Comparison of ENCODE assay signal across 21 cellular contexts in genomic region chr2:101179982-101180381, GRCh38. TPM values are rescaled to one million over a fixed set of nuclear protein-coding genes. Genes with fewer than 3 reads are reported as not detected.
DNase-seq lines count a peak whose midpoint lies in the region; ATAC-seq and TF ChIP-seq lines count a peak whose summit lies in the region.
"Had no signal": no experiment of that assay in that cellular context is flagged by ENCODE, and none has a peak within 500 bp of the region (broad histone marks: within the 10 kb centered on the region; RNA-seq: fewer than 3 reads in every experiment).

No MANE protein-coding gene starts in this region.

- CTCF ChIA-PET in CD4-positive, alpha-beta memory T cell (lab: Charles Lee; ENCODE audit: partially characterized antibody): no interaction called here

- H3K4me3 ChIP-seq in ascending aorta: no peak overlapping the region
- no peak overlapping the region for H3K4me3 ChIP-seq in CD4-positive, alpha-beta memory T cell (ENCODE audit: low read length in 2 of 2)
- H3K4me3 ChIP-seq: gastrocnemius medialis had no signal

- peaks cover 0 to 3% of the 10 kb centered on the region in 2 donors for H3K4me1 ChIP-seq in ascending aorta
- H3K4me1 ChIP-seq in CD4-positive, alpha-beta memory T cell (ENCODE audit: insufficient read depth, low read length): no peaks in the 10 kb centered on the region
- H3K4me1 ChIP-seq: gastrocnemius medialis had no signal

- H3K9me3 ChIP-seq in ascending aorta: no peaks in the 10 kb centered on the region
- H3K9me3 ChIP-seq in CD4-positive, alpha-beta memory T cell (ENCODE audit: control insufficient read depth in 1 of 2, low read length in 2 of 2): no peaks in the 10 kb centered on the region
- H3K9me3 ChIP-seq: gastrocnemius medialis had no signal

- H3K4me3 Mint-ChIP-seq in CD4-positive, alpha-beta memory T cell: no peak overlapping the region
- H3K4me3 Mint-ChIP-seq: activated naive CD4-positive, alpha-beta T cell treated with anti-CD3 and anti-CD28 coated beads, Interleukin-2, amount 50 U/mL, for 24 hours; HFFc6 had no signal

- intact Hi-C loops in ascending aorta (cut with DNase I): no loop called here
- intact Hi-C loops in CD4-positive, alpha-beta memory T cell (cut with micrococcal nuclease): no loop called here

- no peaks in the 10 kb centered on the region for H3K36me3 ChIP-seq in ascending aorta
- no peaks in the 10 kb centered on the region for H3K36me3 ChIP-seq in CD4-positive, alpha-beta memory T cell (ENCODE audit: insufficient read depth, low read length)
- H3K36me3 ChIP-seq: gastrocnemius medialis had no signal

- H3K9me3 Mint-ChIP-seq in CD4-positive, alpha-beta memory T cell: no peaks in the 10 kb centered on the region
- H3K9me3 Mint-ChIP-seq: activated naive CD4-positive, alpha-beta T cell treated with anti-CD3 and anti-CD28 coated beads, Interleukin-2, amount 50 U/mL, for 24 hours; HFFc6 had no signal

- no peak for ATAC-seq in HG03432 (IDR thresholded peaks at IDR 0.05; ENCODE audit: unreplicated experiment)
- ATAC-seq: esophagus mucosa had no signal

- no peaks in the 10 kb centered on the region for H3K36me3 Mint-ChIP-seq in CD4-positive, alpha-beta memory T cell
- H3K36me3 Mint-ChIP-seq: activated naive CD4-positive, alpha-beta T cell treated with anti-CD3 and anti-CD28 coated beads, Interleukin-2, amount 50 U/mL, for 24 hours had no signal

- H3K4me1 Mint-ChIP-seq in CD4-positive, alpha-beta memory T cell: no peaks in the 10 kb centered on the region

- H3K27ac Mint-ChIP-seq in CD4-positive, alpha-beta memory T cell: peak overlapping the region in 1 of 7 donors; percentile 25
- H3K27ac Mint-ChIP-seq: activated naive CD4-positive, alpha-beta T cell treated with anti-CD3 and anti-CD28 coated beads, Interleukin-2, amount 50 U/mL, for 24 hours; HFFc6 had no signal

- peak; percentile 85 for DNase-seq in CD1c-positive myeloid dendritic cell (ENCODE audit: extremely low spot score)
- DNase-seq in NCI-H69 (lab: John Stamatoyannopoulos, UW): peak; percentile 5
- peak; percentile 11 for DNase-seq in globus pallidus (ENCODE audit: low spot score)
- peak; percentile 43 for DNase-seq in mucosa of gallbladder (ENCODE audit: low spot score)
- no peak for DNase-seq in ascending aorta (ENCODE audit: low spot score in 2 of 2)
- no peak for DNase-seq in NCI-H187 (lab: John Stamatoyannopoulos, UW)
- no peak for DNase-seq in CD4-positive, alpha-beta memory T cell
- DNase-seq: ACHN; activated CD4-positive, CD25-positive, alpha-beta regulatory T cell treated with anti-CD3 and anti-CD28 coated beads, Interleukin-2, amount 50 U/mL, for 72 hours; aorta; DMS 273 treated with DMSO at 0.1 percent for 48 hours; effector CD8-positive, alpha-beta T cell; gastrocnemius medialis; HFFc6; kidney glomerular epithelial cell; NCI-H748 treated with DMSO at 0.1 percent for 48 hours; T1000 had no signal

- no peak overlapping the region for H3K27ac ChIP-seq in ascending aorta
- no peak overlapping the region for H3K27ac ChIP-seq in CD4-positive, alpha-beta memory T cell (ENCODE audit: low read depth, low read length)
- H3K27ac ChIP-seq: C4-2B, gastrocnemius medialis had no signal

- POLR2A ChIA-PET in CD4-positive, alpha-beta memory T cell (lab: Charles Lee; ENCODE audit: partially characterized antibody): no interaction called here

- no peaks in the 10 kb centered on the region for H3K27me3 ChIP-seq in ascending aorta
- no peaks in the 10 kb centered on the region for H3K27me3 ChIP-seq in CD4-positive, alpha-beta memory T cell (ENCODE audit: insufficient read depth, low read length)
- H3K27me3 ChIP-seq: gastrocnemius medialis had no signal

- no peak for TF ChIP-seq CTCF in ascending aorta (IDR thresholded peaks at IDR 0.05)

- H3K27me3 Mint-ChIP-seq in CD4-positive, alpha-beta memory T cell: peaks cover 0 to 1% of the 10 kb centered on the region in 2 donors
- H3K27me3 Mint-ChIP-seq: activated naive CD4-positive, alpha-beta T cell treated with anti-CD3 and anti-CD28 coated beads, Interleukin-2, amount 50 U/mL, for 24 hours had no signal

RNA-seq across cellular contexts. Expression of gene TBC1D8, which starts 28.8 kb away (rescaled TPM):
- total RNA-seq in mucosa of gallbladder (72.1 TPM), ascending aorta (17.8 TPM)
- total RNA-seq in CD4-positive, alpha-beta memory T cell: 1 to 10 TPM; 2.0 to 2.4 TPM
- polyA plus RNA-seq in CD4-positive, alpha-beta memory T cell: under 1 TPM; 0.15 to 0.88 TPM

Comparison
In these comparisons a context has a peak if more than half of its experiments do, and no peak if none do; other contexts are left out.
1. DNase-seq: peak in CD1c-positive myeloid dendritic cell (single experiment), NCI-H69 (single experiment), globus pallidus (single experiment) and mucosa of gallbladder (single experiment); none in ascending aorta (0 of 2), NCI-H187 (0 of 2) and CD4-positive, alpha-beta memory T cell (0 of 5).